ENCODE assay signal across 8 cellular contexts in genomic region chr7:83468251-83468739, GRCh38.
DNase-seq lines count a peak whose midpoint lies in the region; ATAC-seq and TF ChIP-seq lines count a peak whose summit lies in the region.

No MANE protein-coding gene starts in this region.

- H3K9me3 Mint-ChIP-seq in stimulated activated effector memory CD8-positive, alpha-beta T cell treated with anti-CD3 and anti-CD28 coated beads, Interleukin-12 subunit alpha, Interleukin-12 subunit beta, amount 100 ng/mL, for 72 hours: peaks cover 17% of the 10 kb centered on the region

- DNase-seq in AG09309 (ENCODE audit: low read depth) (peak; percentile 95), NCI-H146 (lab: John Stamatoyannopoulos, UW) (peak; percentile 49), amygdala (lab: John Stamatoyannopoulos, UW) (peak in 48 of 56 donors; percentile 0 to 83 (median 36)), hepatocyte (ENCODE audit: low spot score) (peak; percentile 82)
- DNase-seq in stimulated activated effector memory CD8-positive, alpha-beta T cell treated with anti-CD3 and anti-CD28 coated beads, Interleukin-12 subunit alpha, Interleukin-12 subunit beta, amount 100 ng/mL, for 72 hours (ENCODE audit: low spot score in 2 of 2): no peak
- no peak for DNase-seq in activated CD8-positive, alpha-beta memory T cell treated with anti-CD3 and anti-CD28 coated beads, Interleukin-2, amount 50 U/mL, for 48 hours

- no peaks in the 10 kb centered on the region for H3K9me3 ChIP-seq in hepatocyte (ENCODE audit: low read depth)

- H3K79me2 ChIP-seq in hepatocyte: no peaks in the 10 kb centered on the region

- H3K4me3 ChIP-seq in AG09309 (ENCODE audit: control insufficient read depth, low read depth, low read length) (no peak overlapping the region), hepatocyte (no peak overlapping the region)

- H4K20me1 ChIP-seq in hepatocyte (ENCODE audit: insufficient read depth, poor library complexity, severe bottlenecking): no peaks in the 10 kb centered on the region

- H3K4me3 Mint-ChIP-seq in stimulated activated effector memory CD8-positive, alpha-beta T cell treated with anti-CD3 and anti-CD28 coated beads, Interleukin-12 subunit alpha, Interleukin-12 subunit beta, amount 100 ng/mL, for 72 hours: no peak overlapping the region

- no peaks in the 10 kb centered on the region for H3K4me1 ChIP-seq in hepatocyte (ENCODE audit: insufficient read depth)

- H3K27ac ChIP-seq in hepatocyte: no peak overlapping the region

- H2AFZ ChIP-seq in hepatocyte: no peak overlapping the region

- TF ChIP-seq CTCF in AG09309 (IDR thresholded peaks at IDR 0.05; ENCODE audit: control insufficient read depth, insufficient read depth, low read depth, low read length, missing control alignments) (no peak), hepatocyte (IDR thresholded peaks at IDR 0.05; ENCODE audit: poor library complexity) (no peak)

- no peaks in the 10 kb centered on the region for H3K36me3 Mint-ChIP-seq in stimulated activated effector memory CD8-positive, alpha-beta T cell treated with anti-CD3 and anti-CD28 coated beads, Interleukin-12 subunit alpha, Interleukin-12 subunit beta, amount 100 ng/mL, for 72 hours

- H3K36me3 ChIP-seq in hepatocyte (replicated peaks; ENCODE audit: insufficient read depth, low read depth): no peaks in the 10 kb centered on the region

- no peak overlapping the region for H3K27ac Mint-ChIP-seq in stimulated activated effector memory CD8-positive, alpha-beta T cell treated with anti-CD3 and anti-CD28 coated beads, Interleukin-12 subunit alpha, Interleukin-12 subunit beta, amount 100 ng/mL, for 72 hours

- no peak overlapping the region for H3K4me2 ChIP-seq in hepatocyte

- peak; percentile 99 for ATAC-seq in GM18517 (IDR thresholded peaks at IDR 0.05; ENCODE audit: unreplicated experiment)
- ATAC-seq in HG03025 (IDR thresholded peaks at IDR 0.05; ENCODE audit: low FRiP score, unreplicated experiment): peak; percentile 96
- peak; percentile 49 for ATAC-seq in stimulated activated effector memory CD8-positive, alpha-beta T cell treated with anti-CD3 and anti-CD28 coated beads, Interleukin-12 subunit alpha, Interleukin-12 subunit beta, amount 100 ng/mL, for 72 hours

- H3K27me3 ChIP-seq in hepatocyte: no peaks in the 10 kb centered on the region

- H3K9me2 ChIP-seq in hepatocyte (replicated peaks; ENCODE audit: insufficient read depth): no peaks in the 10 kb centered on the region

- 60% methylated on average over 2 of the region's 2 CpGs for whole genome bisulfite sequencing in hepatocyte (ENCODE audit: low lambda C conversion rate, missing lambda C conversion rate)

- H3K4me1 Mint-ChIP-seq in stimulated activated effector memory CD8-positive, alpha-beta T cell treated with anti-CD3 and anti-CD28 coated beads, Interleukin-12 subunit alpha, Interleukin-12 subunit beta, amount 100 ng/mL, for 72 hours: no peaks in the 10 kb centered on the region

Comparison
In these comparisons a context has a peak if more than half of its experiments do, and no peak if none do; other contexts are left out.
1. DNase-seq: peak in AG09309 (single experiment), NCI-H146 (single experiment), amygdala (48 of 56) and hepatocyte (single experiment); none in stimulated activated effector memory CD8-positive, alpha-beta T cell treated with anti-CD3 and anti-CD28 coated beads, Interleukin-12 subunit alpha, Interleukin-12 subunit beta, amount 100 ng/mL, for 72 hours (0 of 2) and activated CD8-positive, alpha-beta memory T cell treated with anti-CD3 and anti-CD28 coated beads, Interleukin-2, amount 50 U/mL, for 48 hours (single experiment).
2. ATAC-seq: peak in every context shown above with its lines; median percentile 99 in GM18517; 96 in HG03025; 49 in stimulated activated effector memory CD8-positive, alpha-beta T cell treated with anti-CD3 and anti-CD28 coated beads, Interleukin-12 subunit alpha, Interleukin-12 subunit beta, amount 100 ng/mL, for 72 hours.